In genomic region chr3:141055536-141056445, GRCh38 we compare ENCODE assay signal across 21 cellular contexts. TPM values are rescaled to one million over a fixed set of nuclear protein-coding genes. Genes with fewer than 3 reads are reported as not detected.
"Had no signal": no experiment of that assay in that cellular context is flagged by ENCODE, and none has a peak within 500 bp of the region (broad histone marks: within the 10 kb centered on the region; RNA-seq: fewer than 3 reads in every experiment).

No MANE protein-coding gene starts in this region.

- DNase-seq: activated CD4-positive, alpha-beta T cell treated with anti-CD3 and anti-CD28 coated beads, Interleukin-2, amount 50 U/mL, for 1 hour; activated CD4-positive, CD25-positive, alpha-beta regulatory T cell treated with anti-CD3 and anti-CD28 coated beads, Interleukin-2, amount 50 U/mL, for 72 hours; activated CD8-positive, alpha-beta memory T cell treated with anti-CD3 and anti-CD28 coated beads, Interleukin-2, amount 50 U/mL, for 48 hours; activated naive CD4-positive, alpha-beta T cell treated with Interleukin-2 at 50 U/mL for 16 hours; activated naive CD8-positive, alpha-beta T cell treated with anti-CD3 and anti-CD28 coated beads for 36 hours; activated T-cell treated with anti-CD3 and anti-CD28 coated beads, Interleukin-2, amount 50 U/mL, for 4 hours; amniotic stem cell; erythroblast; foreskin melanocyte; hippocampal formation; kidney glomerular epithelial cell; ovary; right cardiac atrium; stimulated activated CD4-positive, alpha-beta T cell treated with anti-CD3 and anti-CD28 coated beads, Interleukin-4, amount 100 ng/mL, for 4 hours; stimulated activated naive CD8-positive, alpha-beta T cell treated with anti-CD3 and anti-CD28 coated beads, Interleukin-15, Interleukin-2, amounts not matched to agents 100 U/mL and 50 U/mL, for 24 hours; T-cell had no signal

- H3K36me3 ChIP-seq: ovary had no signal

- ATAC-seq: activated T-cell treated with anti-CD3 and anti-CD28 coated beads, Interleukin-2, amount 50 U/mL, for 4 hours; stimulated activated naive CD8-positive, alpha-beta T cell treated with anti-CD3 and anti-CD28 coated beads, Interleukin-15, Interleukin-2, amounts not matched to agents 100 U/mL and 50 U/mL, for 24 hours; T-cell had no signal

- H3K27ac ChIP-seq: ovary, VCaP had no signal

- H3K9me3 Mint-ChIP-seq: activated naive CD8-positive, alpha-beta T cell treated with anti-CD3 and anti-CD28 coated beads for 36 hours; activated T-cell treated with anti-CD3 and anti-CD28 coated beads, Interleukin-2, amount 50 U/mL, for 4 hours; T-cell; T-helper 2 cell treated with Interferon-gamma antibody and Interleukin-4, amounts not matched to agents 5 μg/mL and 100 μg/mL, for 36 hours had no signal

- H3K4me3 ChIP-seq: ovary had no signal

- H3K27ac Mint-ChIP-seq: activated naive CD8-positive, alpha-beta T cell treated with anti-CD3 and anti-CD28 coated beads for 36 hours; T-cell; T-helper 2 cell treated with Interferon-gamma antibody and Interleukin-4, amounts not matched to agents 5 μg/mL and 100 μg/mL, for 36 hours had no signal

- H3K9me3 ChIP-seq: ovary had no signal

- H3K27me3 ChIP-seq: ovary had no signal

- H3K36me3 Mint-ChIP-seq: activated naive CD8-positive, alpha-beta T cell treated with anti-CD3 and anti-CD28 coated beads for 36 hours; T-cell had no signal

- H3K4me3 Mint-ChIP-seq: activated naive CD8-positive, alpha-beta T cell treated with anti-CD3 and anti-CD28 coated beads for 36 hours; activated T-cell treated with anti-CD3 and anti-CD28 coated beads, Interleukin-2, amount 50 U/mL, for 4 hours; T-cell; T-helper 2 cell treated with Interferon-gamma antibody and Interleukin-4, amounts not matched to agents 5 μg/mL and 100 μg/mL, for 36 hours had no signal

RNA-seq across cellular contexts. Expression of gene SPSB4, which starts 4.6 kb away (rescaled TPM):
- total RNA-seq: activated CD8-positive, alpha-beta memory T cell treated with anti-CD3 and anti-CD28 coated beads for 36 hours; activated naive CD8-positive, alpha-beta T cell treated with anti-CD3 and anti-CD28 coated beads for 36 hours; activated T-cell treated with anti-CD3 and anti-CD28 coated beads, Interleukin-2, amount 50 U/mL, for 4 hours; mononuclear cell; pulmonary artery endothelial cell; T-cell had no signal
